ENCODE assay signal across 8 cellular contexts in the genomic region with DNA sequence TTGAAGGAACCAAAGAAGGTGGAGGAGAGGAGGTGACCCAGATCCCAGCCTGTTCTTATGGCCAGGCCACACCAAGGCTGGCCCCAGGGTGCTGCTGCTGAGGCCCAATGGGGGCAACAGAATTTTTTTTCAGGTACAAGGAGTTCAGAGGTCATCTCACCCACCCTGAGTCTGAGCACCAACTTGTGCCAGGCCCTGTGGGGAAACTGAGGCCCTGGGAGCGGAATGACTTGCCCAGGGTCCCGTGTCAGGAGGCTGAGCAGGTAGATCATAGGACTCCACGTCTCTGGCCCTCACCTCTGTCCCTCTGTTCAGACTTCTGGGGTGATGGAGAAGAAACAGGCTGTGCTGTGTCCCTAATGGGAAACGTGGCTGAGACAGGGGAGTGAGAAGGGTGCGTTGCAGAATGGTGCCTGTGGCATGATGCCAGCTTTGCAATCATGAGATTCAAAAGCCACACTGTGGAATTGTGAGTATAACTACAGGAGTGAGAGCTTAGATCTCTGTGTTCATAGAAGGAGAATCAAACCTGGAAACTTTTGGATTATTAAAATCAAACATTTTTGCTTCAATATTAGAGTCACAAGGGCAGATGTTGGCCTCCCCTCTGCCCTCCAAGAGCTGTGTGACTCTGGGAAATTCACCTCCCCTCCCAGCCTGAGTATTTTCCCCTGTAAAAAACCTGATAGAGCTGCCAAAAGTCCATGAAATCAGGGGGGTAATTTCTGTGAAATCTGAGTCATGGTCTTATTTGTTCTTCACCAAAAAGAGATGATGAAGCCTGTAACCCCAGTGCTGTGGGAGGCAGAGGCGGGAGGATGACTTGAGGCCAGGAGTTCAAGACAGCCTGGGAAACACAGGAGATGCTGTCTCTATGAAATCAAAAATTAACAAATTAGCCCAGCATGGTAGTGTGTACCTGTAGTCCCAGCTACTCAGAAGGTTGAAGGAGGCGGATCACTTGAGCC. TPM values are rescaled to one million over a fixed set of nuclear protein-coding genes. Genes with fewer than 3 reads are reported as not detected.
DNase-seq lines count a peak whose midpoint lies in the region; TF ChIP-seq lines count a peak whose summit lies in the region.

No MANE protein-coding gene starts in this region.

- H3K9me3 Mint-ChIP-seq in T-helper 2 cell treated with Interferon-gamma antibody and Interleukin-4, amounts not matched to agents 5 μg/mL and 100 μg/mL, for 36 hours, result peaks cover 5% of the 10 kb centered on the region

- TF ChIP-seq CTCF in GM12864 (IDR thresholded peaks at IDR 0.05; ENCODE audit: low read depth, low read length, missing control alignments) (no peak), esophagus squamous epithelium (IDR thresholded peaks at IDR 0.05) (no peak)

- no peak for DNase-seq in GM12864 (ENCODE audit: low read depth)
- DNase-seq in T-helper 2 cell treated with Interferon-gamma antibody and Interleukin-4, amounts not matched to agents 5 μg/mL and 100 μg/mL, for 36 hours (ENCODE audit: low spot score), result peak; percentile 46
- DNase-seq in esophagus squamous epithelium (lab: John Stamatoyannopoulos, UW), result no peak
- no peak for DNase-seq in NCI-H187 treated with DMSO at 0.1 percent for 48 hours (lab: John Stamatoyannopoulos, UW)
- DNase-seq in NK-92 treated with Interleukin-12 subunit alpha and Interleukin-12 subunit beta, amount 100 ng/mL, for 24 hours (lab: John Stamatoyannopoulos, UW), result no peak
- no peak for DNase-seq in iPS-NIHi7 (ENCODE audit: extremely low spot score)
- DNase-seq in DMS79 (lab: John Stamatoyannopoulos, UW), result no peak

- H3K27me3 Mint-ChIP-seq in T-helper 2 cell treated with Interferon-gamma antibody and Interleukin-4, amounts not matched to agents 5 μg/mL and 100 μg/mL, for 36 hours (ENCODE audit: low read depth), result no peaks in the 10 kb centered on the region

- H3K27ac ChIP-seq in esophagus squamous epithelium, result peak overlapping the region; percentile 78 to 93 (median 82)

- peaks cover 24% of the 10 kb centered on the region for H3K36me3 Mint-ChIP-seq in T-helper 2 cell treated with Interferon-gamma antibody and Interleukin-4, amounts not matched to agents 5 μg/mL and 100 μg/mL, for 36 hours (ENCODE audit: low read depth)

- peak overlapping the region; percentile 96 for H3K4me3 Mint-ChIP-seq in T-helper 2 cell treated with Interferon-gamma antibody and Interleukin-4, amounts not matched to agents 5 μg/mL and 100 μg/mL, for 36 hours

- H3K9me3 ChIP-seq in esophagus squamous epithelium (no peaks in the 10 kb centered on the region), skeletal muscle satellite cell (replicated peaks; ENCODE audit: low read length) (no peaks in the 10 kb centered on the region)

- H3K4me1 ChIP-seq in esophagus squamous epithelium (peaks cover 28 to 85% (median 47%) of the 10 kb centered on the region in 3 donors), skeletal muscle satellite cell (ENCODE audit: control insufficient read depth, insufficient read depth, low read length) (peaks cover 20% of the 10 kb centered on the region)

- H3K9ac ChIP-seq in skeletal muscle satellite cell (ENCODE audit: low read depth, low read length), result peak overlapping the region; percentile 12

- WGBS in esophagus squamous epithelium, 2 donors, result 28 to 35% methylated on average over 4 of the region's 7 CpGs

- intact Hi-C loops in esophagus squamous epithelium (cut with DNase I), result no loop called here

- H3K27me3 ChIP-seq in esophagus squamous epithelium (no peaks in the 10 kb centered on the region), skeletal muscle satellite cell (ENCODE audit: control insufficient read depth, insufficient read depth, low read length) (no peaks in the 10 kb centered on the region)

- H3K36me3 ChIP-seq in esophagus squamous epithelium (peaks cover 0 to 22% (median 0%) of the 10 kb centered on the region in 3 donors), skeletal muscle satellite cell (ENCODE audit: insufficient read depth, low read length) (no peaks in the 10 kb centered on the region)

- peak overlapping the region; percentile 89 for H3K4me3 ChIP-seq in GM12864 (ENCODE audit: low read depth, low read length)
- peak overlapping the region; percentile 32 to 66 (median 46) for H3K4me3 ChIP-seq in esophagus squamous epithelium
- H3K4me3 ChIP-seq in skeletal muscle satellite cell (ENCODE audit: low read length), result peak overlapping the region; percentile 51

- H3K27ac Mint-ChIP-seq in T-helper 2 cell treated with Interferon-gamma antibody and Interleukin-4, amounts not matched to agents 5 μg/mL and 100 μg/mL, for 36 hours, result peak overlapping the region; percentile 91

- peak overlapping the region; percentile 77 for H3K4me2 ChIP-seq in skeletal muscle satellite cell (ENCODE audit: low read length)

- H3K4me1 Mint-ChIP-seq in T-helper 2 cell treated with Interferon-gamma antibody and Interleukin-4, amounts not matched to agents 5 μg/mL and 100 μg/mL, for 36 hours (ENCODE audit: low read depth), result peaks cover 50% of the 10 kb centered on the region

- no peak for TF ChIP-seq POLR2A in esophagus squamous epithelium (IDR thresholded peaks at IDR 0.05)

RNA-seq across cellular contexts. Expression of gene APOL1, which starts 0.9 kb away (rescaled TPM):
- total RNA-seq in esophagus squamous epithelium, result 10 to 100 TPM in 3 of 4 donors, 1 to 10 TPM in 1; 8.4 to 49.3 (median 20.6) TPM
- 4.4 and 4.6 TPM in 2 replicates for total RNA-seq in skeletal muscle satellite cell (2012; rRNA removed)

RNA-seq across cellular contexts. Expression of gene APOL2, which starts 14.5 kb away (rescaled TPM):
- total RNA-seq in esophagus squamous epithelium, result 10 to 100 TPM; 14.6 to 44.5 (median 23.5) TPM
- 28.4 and 36.5 TPM in 2 replicates for total RNA-seq in skeletal muscle satellite cell (2012; rRNA removed)

RNA-seq across cellular contexts. Expression of gene APOL4, which starts 52.2 kb away (rescaled TPM):
- 10 to 100 TPM in 1 of 4 donors, 1 to 10 TPM in 2, under 1 TPM in 1; 0.45 to 10.3 (median 2.1) TPM for total RNA-seq in esophagus squamous epithelium
- 1.7 TPM in 1 of 2 replicates, not detected in the other for total RNA-seq in skeletal muscle satellite cell (2012; rRNA removed)
